17 cellular contexts compared by ENCODE assay signal in the genomic region with DNA sequence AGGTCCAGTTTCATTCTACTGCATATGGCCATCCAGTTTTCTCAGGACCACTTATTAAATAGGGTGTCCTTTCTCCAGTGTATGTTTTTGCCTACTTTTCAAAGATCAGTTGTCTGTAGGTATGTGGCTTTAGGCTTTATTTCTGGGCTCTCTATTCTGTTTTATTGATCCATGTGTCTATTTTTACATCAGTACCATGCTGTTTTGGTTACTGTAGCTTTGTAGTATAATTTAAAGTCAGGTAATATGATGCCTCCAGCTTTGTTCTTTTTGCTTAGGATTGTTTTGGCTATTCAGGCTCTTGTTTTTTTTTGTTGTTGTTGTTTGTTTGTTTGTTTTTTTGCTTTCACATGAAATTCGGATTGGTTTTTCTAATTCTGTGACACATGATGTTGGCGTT.
A peak's percentile ranks its signal among the peaks of the same experiment; 100 is the strongest.
DNase-seq lines count a peak whose midpoint lies in the region; ATAC-seq and TF ChIP-seq lines count a peak whose summit lies in the region.
"Had no signal": no experiment of that assay in that cellular context is flagged by ENCODE, and none has a peak within 500 bp of the region (broad histone marks: within the 10 kb centered on the region; RNA-seq: fewer than 3 reads in every experiment).

No MANE protein-coding gene starts in this region.

- no peak for DNase-seq in HCT116 (ENCODE audit: low read depth, low spot score)
- no peak for DNase-seq in HEK293T (ENCODE audit: extremely low spot score)
- DNase-seq in endodermal cell: no peak
- DNase-seq in NCI-H2196 (lab: John Stamatoyannopoulos, UW; ENCODE audit: unreplicated experiment): no peak
- DNase-seq: AML-193; Caco-2; Calu3; CD4-positive, alpha-beta T cell; CD8-positive, alpha-beta T cell; DMS79 treated with DMSO at 0.1 percent for 48 hours; GF-D8 had no signal

- H2AFZ ChIP-seq in HCT116 (ENCODE audit: low read depth, low read length, poor library complexity, severe bottlenecking): no peak overlapping the region

- peaks cover 23% of the 10 kb centered on the region for H3K9me3 Mint-ChIP-seq in endodermal cell

- no peak for TF ChIP-seq POLR2A in HCT116 (IDR thresholded peaks at IDR 0.05; ENCODE audit: borderline replicate concordance, extremely low read depth, insufficient read depth, insufficient read length)

- H3K9me3 ChIP-seq in HCT116 (ENCODE audit: control insufficient read depth in 1 of 2, insufficient read depth in 1 of 2, low read depth in 1 of 2, low read length in 2 of 2) (peaks cover 0 to 8% of the 10 kb centered on the region in 2 experiments; a peak in 2 of 4 replicates), endodermal cell (ENCODE audit: control insufficient read depth, low read length) (peaks cover 12% of the 10 kb centered on the region)

- no peaks in the 10 kb centered on the region for H3K4me1 Mint-ChIP-seq in endodermal cell
- H3K4me1 Mint-ChIP-seq: B cell had no signal

- 95 to 100% methylated on average over 1 to 2 of the region's 2 CpGs for WGBS in endodermal cell (ENCODE audit: insufficient coverage in 1 of 2, insufficient read length in 1 of 2), 2 experiments

- POLR2A ChIA-PET in HCT116 (lab: Charles Lee) (no interaction called here), HEK293T (lab: Yijun Ruan, JAX) (no interaction called here)

- no peaks in the 10 kb centered on the region for H3K9me2 ChIP-seq in HCT116 (ENCODE audit: insufficient read depth)

- no TSS peak for BruUV-seq in HCT116 (replicated peaks; lab: Mats Ljungman, UMichigan)

- no peaks in the 10 kb centered on the region for H4K20me1 ChIP-seq in HCT116 (ENCODE audit: insufficient read depth)
- H4K20me1 ChIP-seq: BLaER1 treated with 17β-estradiol and CSF1 and Interleukin-3, amounts not matched to agents 10 nM and 100 nM had no signal

- H3K79me2 ChIP-seq in HCT116 (ENCODE audit: insufficient read depth, low read length): no peaks in the 10 kb centered on the region

- no peaks in the 10 kb centered on the region for H3K36me3 Mint-ChIP-seq in endodermal cell (ENCODE audit: low read depth)
- H3K36me3 Mint-ChIP-seq: CD8-positive, alpha-beta T cell had no signal

- H3K27me3 ChIP-seq in HCT116 (ENCODE audit: insufficient read depth, low read length) (no peaks in the 10 kb centered on the region), endodermal cell (ENCODE audit: control insufficient read depth, insufficient read depth, low read length, poor library complexity, severe bottlenecking) (no peaks in the 10 kb centered on the region)
- H3K27me3 ChIP-seq: BLaER1 treated with 17β-estradiol and CSF1 and Interleukin-3, amounts not matched to agents 10 nM and 100 nM had no signal

- H3K4me3 ChIP-seq in HCT116 (replicated peaks in 1 of 2; ENCODE audit: low read depth in 1 of 2, low read length in 2 of 2) (no peak overlapping the region), endodermal cell (ENCODE audit: low read length) (peak overlapping the region; percentile 12)
- H3K4me3 ChIP-seq: A549; BLaER1 treated with 17β-estradiol and CSF1 and Interleukin-3, amounts not matched to agents 10 nM and 100 nM had no signal

- TF ChIP-seq CTCF in HCT116 (IDR thresholded peaks at IDR 0.05 in 2 of 3, conservative IDR thresholded peaks at IDR 0.05 in 1 of 3; ENCODE audit: borderline replicate concordance in 1 of 3, insufficient read depth in 1 of 3, low read depth in 2 of 3, low read length in 2 of 3): no peak
- TF ChIP-seq CTCF in endodermal cell (conservative IDR thresholded peaks at IDR 0.05): no peak

- H3K36me3 ChIP-seq in HCT116 (ENCODE audit: control insufficient read depth in 1 of 2, insufficient read depth in 2 of 2, low read length in 2 of 2) (no peaks in the 10 kb centered on the region), endodermal cell (ENCODE audit: control insufficient read depth, insufficient read depth, low read length) (no peaks in the 10 kb centered on the region)
- H3K36me3 ChIP-seq: BLaER1 treated with 17β-estradiol and CSF1 and Interleukin-3, amounts not matched to agents 10 nM and 100 nM had no signal

- intact Hi-C loops in HCT116 (cut with micrococcal nuclease): no loop called here

- no peak overlapping the region for H3K4me3 Mint-ChIP-seq in endodermal cell
- H3K4me3 Mint-ChIP-seq: B cell; CD4-positive, alpha-beta T cell; CD8-positive, alpha-beta T cell had no signal

- no peaks in the 10 kb centered on the region for H3K4me1 ChIP-seq in HCT116 (ENCODE audit: control insufficient read depth in 1 of 2, insufficient read depth in 2 of 2, low read length in 2 of 2)
- no peaks in the 10 kb centered on the region for H3K4me1 ChIP-seq in endodermal cell (ENCODE audit: control insufficient read depth, insufficient read depth, low read length)
- H3K4me1 ChIP-seq: A549; BLaER1 treated with 17β-estradiol and CSF1 and Interleukin-3, amounts not matched to agents 10 nM and 100 nM; Caco-2 had no signal

- no peaks in the 10 kb centered on the region for H3K27me3 Mint-ChIP-seq in endodermal cell (ENCODE audit: insufficient read depth)

- no peak for ATAC-seq in HCT116
- ATAC-seq in GM18870 (IDR thresholded peaks at IDR 0.05; ENCODE audit: unreplicated experiment): no peak
- ATAC-seq: A549; CD8-positive, alpha-beta T cell had no signal

- H3K27ac Mint-ChIP-seq in endodermal cell: no peak overlapping the region
- H3K27ac Mint-ChIP-seq: B cell; CD4-positive, alpha-beta T cell; CD8-positive, alpha-beta T cell had no signal

- no peak overlapping the region for H3K4me2 ChIP-seq in HCT116 (ENCODE audit: low read length)
- H3K4me2 ChIP-seq: A549; BLaER1 treated with 17β-estradiol and CSF1 and Interleukin-3, amounts not matched to agents 10 nM and 100 nM had no signal

- H3K9ac ChIP-seq in HCT116 (ENCODE audit: low read length) (no peak overlapping the region), endodermal cell (ENCODE audit: extremely low read depth, low read length, poor library complexity, severe bottlenecking) (no peak overlapping the region)
- H3K9ac ChIP-seq: BLaER1 treated with 17β-estradiol and CSF1 and Interleukin-3, amounts not matched to agents 10 nM and 100 nM had no signal

- TF ChIP-seq RAD21 in HCT116 (IDR thresholded peaks at IDR 0.05; ENCODE audit: low read depth): no peak

- CTCF ChIA-PET in HCT116 (lab: Charles Lee): no interaction called here
- CTCF ChIA-PET in HEK293T (lab: Yijun Ruan, JAX): no interaction called here

- RAD21 ChIA-PET in HCT116 (lab: Charles Lee; ENCODE audit: low non-redundant PET in 1 of 2, low total read pairs in 2 of 2, uncharacterized antibody in 2 of 2, unreplicated experiment in 2 of 2): no interaction called here

- no peak overlapping the region for H3K27ac ChIP-seq in HCT116 (ENCODE audit: low read depth, low read length)
- no peak overlapping the region for H3K27ac ChIP-seq in endodermal cell (ENCODE audit: low read depth, low read length)
- H3K27ac ChIP-seq: 22Rv1; A549; BLaER1 treated with 17β-estradiol and CSF1 and Interleukin-3, amounts not matched to agents 10 nM and 100 nM; C4-2B had no signal

TF ChIP-seq in HCT116, 20 proteins besides CTCF, POLR2A, EP300 and RAD21:
- TF ChIP-seq CBX3 (IDR thresholded peaks at IDR 0.05; ENCODE audit: low read depth) (0 out of 2 replicates have a peak, but pooled peaks have one; percentile 43), POLR2AphosphoS5 (IDR thresholded peaks at IDR 0.05; ENCODE audit: low read depth, low read length) (no peak), ZNF274 (IDR thresholded peaks at IDR 0.05; ENCODE audit: low read depth, low read length) (no peak), EGR1 (IDR thresholded peaks at IDR 0.05; ENCODE audit: low read depth) (no peak), ATF3 (IDR thresholded peaks at IDR 0.05) (no peak), SRF (IDR thresholded peaks at IDR 0.05; ENCODE audit: low read depth) (no peak), CEBPB (IDR thresholded peaks at IDR 0.05; ENCODE audit: low read depth) (no peak)

TF ChIP-seq in HEK293T, 16 proteins besides CTCF, POLR2A, EP300 and RAD21:
- TF ChIP-seq TARDBP (IDR thresholded peaks at IDR 0.05) (0 out of 2 replicates have a peak, but pooled peaks have one; percentile 35), BHLHE40 (IDR thresholded peaks at IDR 0.05; ENCODE audit: borderline replicate concordance) (no peak), ARNT (IDR thresholded peaks at IDR 0.05) (no peak), NFRKB (IDR thresholded peaks at IDR 0.05) (no peak)
